In genomic region chr5:124139995-124140394, GRCh38 we compare ENCODE assay signal across 14 cellular contexts.
DNase-seq lines count a peak whose midpoint lies in the region; ATAC-seq and TF ChIP-seq lines count a peak whose summit lies in the region.
"Had no signal": no experiment of that assay in that cellular context is flagged by ENCODE, and none has a peak within 500 bp of the region (broad histone marks: within the 10 kb centered on the region; RNA-seq: fewer than 3 reads in every experiment).

No MANE protein-coding gene starts in this region.

- no peaks in the 10 kb centered on the region for H3K27me3 ChIP-seq in right atrium auricular region
- H3K27me3 ChIP-seq: BLaER1 had no signal

- H3K27ac ChIP-seq in right atrium auricular region = peak overlapping the region; percentile 54 to 84
- H3K27ac ChIP-seq: BLaER1 had no signal

- no peaks in the 10 kb centered on the region for H3K36me3 ChIP-seq in right atrium auricular region
- H3K36me3 ChIP-seq: BLaER1, HAP-1 had no signal

- peaks cover 0 to 4% of the 10 kb centered on the region in 2 donors for H3K4me1 ChIP-seq in right atrium auricular region
- H3K4me1 ChIP-seq: HAP-1 had no signal

- no peak overlapping the region for H3K4me3 ChIP-seq in right atrium auricular region
- H3K4me3 ChIP-seq: BLaER1, HAP-1 had no signal

- intact Hi-C loops in Right ventricle myocardium inferior (cut with DNase I) = no loop called here
- intact Hi-C loops in cardiac septum (cut with DNase I) = no loop called here

- TF ChIP-seq CTCF in right atrium auricular region (IDR thresholded peaks at IDR 0.05) = no peak

- ATAC-seq in Right ventricle myocardium inferior = peak; percentile 34
- ATAC-seq in GM21515 (IDR thresholded peaks at IDR 0.05; ENCODE audit: unreplicated experiment) = no peak

- no peaks in the 10 kb centered on the region for H3K9me3 ChIP-seq in right atrium auricular region
- H3K9me3 ChIP-seq: HAP-1 had no signal

- DNase-seq in Right ventricle myocardium inferior (ENCODE audit: missing footprints) = no peak
- no peak for DNase-seq in cardiac septum (ENCODE audit: low spot score)
- peak; percentile 63 for DNase-seq in foreskin melanocyte
- no peak for DNase-seq in right atrium auricular region (ENCODE audit: low spot score)
- DNase-seq in DMS153 treated with DMSO at 0.1 percent for 48 hours (lab: John Stamatoyannopoulos, UW; ENCODE audit: unreplicated experiment) = no peak
- no peak for DNase-seq in NCI-H1092 (lab: John Stamatoyannopoulos, UW)
- DNase-seq: 8988T; CD4-positive, alpha-beta memory T cell; DMS153; DMS79 treated with DMSO at 0.1 percent for 48 hours; GF-D8 had no signal
